Comparison of ENCODE assay signal across 15 cellular contexts in genomic region chr2:226011716-226012115, GRCh38.
A peak's percentile ranks its signal among the peaks of the same experiment; 100 is the strongest.
DNase-seq lines count a peak whose midpoint lies in the region; ATAC-seq and TF ChIP-seq lines count a peak whose summit lies in the region.
"Had no signal": no experiment of that assay in that cellular context is flagged by ENCODE, and none has a peak within 500 bp of the region (broad histone marks: within the 10 kb centered on the region; RNA-seq: fewer than 3 reads in every experiment).

No MANE protein-coding gene starts in this region.

- no peak overlapping the region for H2AK5ac ChIP-seq in trophoblast cell (ENCODE audit: low read length)

- no peak overlapping the region for H4K91ac ChIP-seq in trophoblast cell (ENCODE audit: low read depth, low read length)

- no peak overlapping the region for H3K14ac ChIP-seq in trophoblast cell (ENCODE audit: low read length)

- CTCF ChIA-PET in PC-3 (lab: Charles Lee), result no interaction called here

- H3K27me3 ChIP-seq in neuron (ENCODE audit: insufficient read depth, low read length) (no peaks in the 10 kb centered on the region), PC-3 (ENCODE audit: low read length) (no peaks in the 10 kb centered on the region), MM.1S (replicated peaks; ENCODE audit: insufficient read depth, low read length) (no peaks in the 10 kb centered on the region), trophoblast cell (ENCODE audit: insufficient read depth, low read length) (no peaks in the 10 kb centered on the region)
- H3K27me3 ChIP-seq: BLaER1 had no signal

- no peak overlapping the region for H4K12ac ChIP-seq in trophoblast cell (ENCODE audit: low read depth, low read length)

- H3K9ac ChIP-seq in PC-3 (ENCODE audit: low read length), result no peak overlapping the region
- no peak overlapping the region for H3K9ac ChIP-seq in MM.1S (ENCODE audit: low read length)
- no peak overlapping the region for H3K9ac ChIP-seq in trophoblast cell (ENCODE audit: low read length)
- H3K9ac ChIP-seq: BLaER1 had no signal

- H2BK5ac ChIP-seq in trophoblast cell (ENCODE audit: low read depth, low read length, poor library complexity), result no peak overlapping the region

- no peak overlapping the region for H3K4ac ChIP-seq in trophoblast cell (ENCODE audit: low read depth, low read length)

- H4K8ac ChIP-seq in trophoblast cell (ENCODE audit: low read depth, low read length), result no peak overlapping the region

- WGBS in trophoblast cell (ENCODE audit: extremely low coverage, insufficient coverage, insufficient read length), result no CpG with 5 or more reads among the region's 6 CpGs

- no peaks in the 10 kb centered on the region for H3K9me2 ChIP-seq in PC-3 (replicated peaks; ENCODE audit: low read length)
- no peaks in the 10 kb centered on the region for H3K9me2 ChIP-seq in MM.1S (replicated peaks; ENCODE audit: insufficient read depth, low read length)

- H4K20me1 ChIP-seq in PC-3 (ENCODE audit: low read length) (no peaks in the 10 kb centered on the region), MM.1S (ENCODE audit: insufficient read depth, low read length) (no peaks in the 10 kb centered on the region)
- H4K20me1 ChIP-seq: BLaER1 had no signal

- no peak overlapping the region for H3K23ac ChIP-seq in trophoblast cell (ENCODE audit: low read length)

- POLR2A ChIA-PET in PC-3 (lab: Charles Lee; ENCODE audit: unreplicated experiment), result no interaction called here

- TF ChIP-seq CTCF in PC-3 (conservative IDR thresholded peaks at IDR 0.05; ENCODE audit: low read depth, low read length) (no peak), MM.1S (IDR thresholded peaks at IDR 0.05; ENCODE audit: low read length) (no peak)

- H3F3A ChIP-seq in PC-3 (ENCODE audit: low read length, unreplicated experiment) (no peaks in the 10 kb centered on the region), MM.1S (ENCODE audit: insufficient read depth, low read length) (no peaks in the 10 kb centered on the region)

- no peak overlapping the region for H2BK120ac ChIP-seq in trophoblast cell (ENCODE audit: insufficient read depth, low read length, poor library complexity)

- no peak overlapping the region for H3K27ac ChIP-seq in PC-3 (ENCODE audit: low read length)
- no peak overlapping the region for H3K27ac ChIP-seq in MM.1S (ENCODE audit: low read length)
- H3K27ac ChIP-seq in trophoblast cell (ENCODE audit: low read depth, low read length), result no peak overlapping the region
- H3K27ac ChIP-seq: 22Rv1, BLaER1, HL-60 had no signal

- H2AFZ ChIP-seq in neuron (ENCODE audit: low read depth, low read length) (peak overlapping the region; percentile 31), PC-3 (ENCODE audit: low read length) (no peak overlapping the region), MM.1S (ENCODE audit: low read length) (no peak overlapping the region), trophoblast cell (ENCODE audit: insufficient read depth, low read length, poor library complexity) (no peak overlapping the region)

- H3K79me2 ChIP-seq in PC-3 (ENCODE audit: low read length) (no peaks in the 10 kb centered on the region), MM.1S (ENCODE audit: low read length) (no peaks in the 10 kb centered on the region), trophoblast cell (ENCODE audit: control insufficient read depth, insufficient read depth, low read length, poor library complexity) (no peaks in the 10 kb centered on the region)

- BruUV-seq in PC-3 (replicated peaks; lab: Mats Ljungman, UMichigan), result no TSS peak

- no peak overlapping the region for H3K18ac ChIP-seq in trophoblast cell (ENCODE audit: low read length)

- intact Hi-C loops in PC-3 (cut with micrococcal nuclease), result no loop called here

- H3K9me3 ChIP-seq in neuron (ENCODE audit: low read length) (no peaks in the 10 kb centered on the region), PC-3 (ENCODE audit: low read length) (no peaks in the 10 kb centered on the region), MM.1S (replicated peaks; ENCODE audit: insufficient read depth, low read length) (no peaks in the 10 kb centered on the region), trophoblast cell (ENCODE audit: insufficient read depth, low read depth, low read length) (no peaks in the 10 kb centered on the region)
- H3K9me3 ChIP-seq: BLaER1, Caco-2 had no signal

- H3K4me2 ChIP-seq in PC-3 (ENCODE audit: low read length) (no peak overlapping the region), MM.1S (ENCODE audit: low read depth, low read length) (no peak overlapping the region), trophoblast cell (ENCODE audit: low read length) (no peak overlapping the region)
- H3K4me2 ChIP-seq: BLaER1 had no signal

- H3K4me1 ChIP-seq in neuron (ENCODE audit: insufficient read depth, low read length) (peaks cover 6% of the 10 kb centered on the region), PC-3 (ENCODE audit: insufficient read depth, low read length) (no peaks in the 10 kb centered on the region), MM.1S (ENCODE audit: low read length) (no peaks in the 10 kb centered on the region), trophoblast cell (ENCODE audit: control insufficient read depth in 1 of 2, insufficient read depth in 2 of 2, low read length in 2 of 2) (no peaks in the 10 kb centered on the region)
- H3K4me1 ChIP-seq: BLaER1, Caco-2 had no signal

- ATAC-seq in PC-3, result no peak

- H2BK12ac ChIP-seq in trophoblast cell (ENCODE audit: low read length), result no peak overlapping the region

- no peak overlapping the region for H3K4me3 ChIP-seq in neuron (ENCODE audit: low read length)
- H3K4me3 ChIP-seq in PC-3 (ENCODE audit: low read length), result no peak overlapping the region
- H3K4me3 ChIP-seq in MM.1S (ENCODE audit: low read length), result no peak overlapping the region
- no peak overlapping the region for H3K4me3 ChIP-seq in trophoblast cell (ENCODE audit: low read depth, low read length)
- H3K4me3 ChIP-seq: BLaER1 had no signal

- peak; percentile 52 for DNase-seq in NCI-H1105 treated with DMSO at 0.1 percent for 48 hours (lab: John Stamatoyannopoulos, UW)
- DNase-seq in NCI-H1105 (lab: John Stamatoyannopoulos, UW), result no peak
- DNase-seq in astrocyte of the hippocampus (ENCODE audit: low read depth, low spot score), result peak; percentile 33
- DNase-seq in PC-3, result no peak
- DNase-seq in MM.1S, result no peak
- DNase-seq in trophoblast cell, result no peak
- DNase-seq: AML-193; Caco-2; CD8-positive, alpha-beta memory T cell; HCEC 1CT; HFFc6 had no signal

- H3K36me3 ChIP-seq in neuron (ENCODE audit: insufficient read depth, low read length) (no peaks in the 10 kb centered on the region), PC-3 (ENCODE audit: low read depth, low read length) (no peaks in the 10 kb centered on the region), MM.1S (replicated peaks; ENCODE audit: insufficient read depth, low read length) (no peaks in the 10 kb centered on the region), trophoblast cell (ENCODE audit: control insufficient read depth in 1 of 2, insufficient read depth in 2 of 2, low read length in 2 of 2) (no peaks in the 10 kb centered on the region)
- H3K36me3 ChIP-seq: BLaER1 had no signal

- no peaks in the 10 kb centered on the region for H3K79me1 ChIP-seq in trophoblast cell (ENCODE audit: low read length)

Comparison
In these comparisons a context has a peak if more than half of its experiments do, and no peak if none do; other contexts are left out.
1. DNase-seq: peak in NCI-H1105 treated with DMSO at 0.1 percent for 48 hours (single experiment) and astrocyte of the hippocampus (single experiment); none in NCI-H1105 (single experiment), PC-3 (single experiment), MM.1S (single experiment) and trophoblast cell (0 of 2).